ENCODE assay signal across 20 cellular contexts in genomic region chr4:88415982-88416381, GRCh38. TPM values are rescaled to one million over a fixed set of nuclear protein-coding genes. Genes with fewer than 3 reads are reported as not detected.
DNase-seq lines count a peak whose midpoint lies in the region; ATAC-seq and TF ChIP-seq lines count a peak whose summit lies in the region.
"Had no signal": no experiment of that assay in that cellular context is flagged by ENCODE, and none has a peak within 500 bp of the region (broad histone marks: within the 10 kb centered on the region; RNA-seq: fewer than 3 reads in every experiment).

No MANE protein-coding gene starts in this region.

- no peaks in the 10 kb centered on the region for H3K9me3 Mint-ChIP-seq in activated naive CD8-positive, alpha-beta T cell treated with anti-CD3 and anti-CD28 coated beads, Interleukin-2, amount 10 ng/mL, durations not matched to agents 7 days and 5 days
- no peaks in the 10 kb centered on the region for H3K9me3 Mint-ChIP-seq in activated naive CD8-positive, alpha-beta T cell treated with anti-CD3 and anti-CD28 coated beads for 36 hours
- H3K9me3 Mint-ChIP-seq: CD14-positive monocyte; CD4-positive, alpha-beta T cell; CD8-positive, alpha-beta memory T cell had no signal

- in situ Hi-C loops in transverse colon (cut with MboI; ENCODE audit: low pct_ligation_motif_present in 1 of 4, low pct_unique_long_range_greater_than_20kb in 1 of 4, low sequenced_read_pairs in 3 of 4): no loop called here

- no peak for TF ChIP-seq CTCF in transverse colon (IDR thresholded peaks at IDR 0.05)

- peaks cover 0 to 3% (median 0%) of the 10 kb centered on the region in 4 donors for H3K4me1 ChIP-seq in transverse colon
- H3K4me1 ChIP-seq: A549; BE2C; BLaER1 treated with 17β-estradiol and CSF1 and Interleukin-3, amounts not matched to agents 10 nM and 100 nM had no signal

- peak overlapping the region in 1 of 4 donors; percentile 21 for H3K27ac ChIP-seq in transverse colon
- H3K27ac ChIP-seq: A549; BLaER1 treated with 17β-estradiol and CSF1 and Interleukin-3, amounts not matched to agents 10 nM and 100 nM; GM23248 had no signal

- no peaks in the 10 kb centered on the region for H3K27me3 ChIP-seq in transverse colon
- H3K27me3 ChIP-seq: BLaER1 treated with 17β-estradiol and CSF1 and Interleukin-3, amounts not matched to agents 10 nM and 100 nM had no signal

- H3K36me3 ChIP-seq in transverse colon: no peaks in the 10 kb centered on the region
- H3K36me3 ChIP-seq: BE2C had no signal

- H3K27me3 Mint-ChIP-seq in activated naive CD8-positive, alpha-beta T cell treated with anti-CD3 and anti-CD28 coated beads, Interleukin-2, amount 10 ng/mL, durations not matched to agents 7 days and 5 days: no peaks in the 10 kb centered on the region
- no peaks in the 10 kb centered on the region for H3K27me3 Mint-ChIP-seq in activated naive CD8-positive, alpha-beta T cell treated with anti-CD3 and anti-CD28 coated beads for 36 hours
- H3K27me3 Mint-ChIP-seq: CD4-positive, alpha-beta T cell; CD8-positive, alpha-beta memory T cell had no signal

- H3K4me1 Mint-ChIP-seq in activated naive CD8-positive, alpha-beta T cell treated with anti-CD3 and anti-CD28 coated beads, Interleukin-2, amount 10 ng/mL, durations not matched to agents 7 days and 5 days: peaks cover 6% of the 10 kb centered on the region
- H3K4me1 Mint-ChIP-seq in activated naive CD8-positive, alpha-beta T cell treated with anti-CD3 and anti-CD28 coated beads for 36 hours: peaks cover 9% of the 10 kb centered on the region

- TF ChIP-seq EP300 in transverse colon (IDR thresholded peaks at IDR 0.05; ENCODE audit: low read depth): no peak

- intact Hi-C loops in left colon (cut with DNase I, micrococcal nuclease): no loop called here
- intact Hi-C loops in transverse colon (cut with DNase I; ENCODE audit: low total_unique reads): no loop called here

- no peak overlapping the region for H3K4me3 Mint-ChIP-seq in activated naive CD8-positive, alpha-beta T cell treated with anti-CD3 and anti-CD28 coated beads, Interleukin-2, amount 10 ng/mL, durations not matched to agents 7 days and 5 days
- no peak overlapping the region for H3K4me3 Mint-ChIP-seq in activated naive CD8-positive, alpha-beta T cell treated with anti-CD3 and anti-CD28 coated beads for 36 hours
- H3K4me3 Mint-ChIP-seq: CD14-positive monocyte; CD4-positive, alpha-beta T cell; CD8-positive, alpha-beta memory T cell had no signal

- POLR2A ChIA-PET in activated naive CD8-positive, alpha-beta T cell treated with anti-CD3 and anti-CD28 coated beads, Interleukin-2, amount 10 ng/mL, durations not matched to agents 7 days and 5 days (lab: Charles Lee): no interaction called here

- H3K4me3 ChIP-seq in transverse colon: no peak overlapping the region
- H3K4me3 ChIP-seq: A549; BLaER1 treated with 17β-estradiol and CSF1 and Interleukin-3, amounts not matched to agents 10 nM and 100 nM; GM23248 had no signal

- no peak for DNase-seq in activated naive CD8-positive, alpha-beta T cell treated with anti-CD3 and anti-CD28 coated beads, Interleukin-2, amount 10 ng/mL, durations not matched to agents 7 days and 5 days
- DNase-seq in activated naive CD8-positive, alpha-beta T cell treated with anti-CD3 and anti-CD28 coated beads for 36 hours: no peak
- DNase-seq in left colon (no peak), transverse colon (peak; percentile 10), NCI-H69 (lab: John Stamatoyannopoulos, UW) (no peak)
- DNase-seq: 8988T; ACHN; AML-193; BE2C; CD4-positive, alpha-beta T cell; CD8-positive, alpha-beta memory T cell; DMS 273 treated with DMSO at 0.1 percent for 48 hours; DND-41; GM23248; H7; HCEC 1CT had no signal

- H3K36me3 Mint-ChIP-seq in activated naive CD8-positive, alpha-beta T cell treated with anti-CD3 and anti-CD28 coated beads, Interleukin-2, amount 10 ng/mL, durations not matched to agents 7 days and 5 days: peaks cover 56% of the 10 kb centered on the region
- H3K36me3 Mint-ChIP-seq in activated naive CD8-positive, alpha-beta T cell treated with anti-CD3 and anti-CD28 coated beads for 36 hours: peaks cover 2% of the 10 kb centered on the region

- peak overlapping the region; percentile 1 for H3K27ac Mint-ChIP-seq in activated naive CD8-positive, alpha-beta T cell treated with anti-CD3 and anti-CD28 coated beads, Interleukin-2, amount 10 ng/mL, durations not matched to agents 7 days and 5 days
- H3K27ac Mint-ChIP-seq in activated naive CD8-positive, alpha-beta T cell treated with anti-CD3 and anti-CD28 coated beads for 36 hours: no peak overlapping the region
- H3K27ac Mint-ChIP-seq: CD14-positive monocyte; CD4-positive, alpha-beta T cell had no signal

- WGBS in transverse colon (ENCODE audit: low coverage in 1 of 2), 2 donors: 48 to 63% methylated on average over 2 of the region's 2 CpGs

- TF ChIP-seq POLR2A in transverse colon (IDR thresholded peaks at IDR 0.05): no peak

- H3K9me3 ChIP-seq in transverse colon: no peaks in the 10 kb centered on the region
- H3K9me3 ChIP-seq: A549; BE2C; BLaER1 treated with 17β-estradiol and CSF1 and Interleukin-3, amounts not matched to agents 10 nM and 100 nM had no signal

- no peak for ATAC-seq in activated naive CD8-positive, alpha-beta T cell treated with anti-CD3 and anti-CD28 coated beads, Interleukin-2, amount 10 ng/mL, durations not matched to agents 7 days and 5 days (ENCODE audit: low read depth)
- ATAC-seq in left colon (peak; percentile 99), HG02642 (IDR thresholded peaks at IDR 0.05; ENCODE audit: poor library complexity, unreplicated experiment) (no peak)
- ATAC-seq: A549 had no signal

RNA-seq across cellular contexts. Expression of gene HERC6, which starts 37.3 kb away (rescaled TPM):
- total RNA-seq in activated naive CD8-positive, alpha-beta T cell treated with anti-CD3 and anti-CD28 coated beads, Interleukin-2, amount 10 ng/mL, durations not matched to agents 7 days and 5 days: 10 to 100 TPM; 36.0 to 36.5 TPM
- 1 to 10 TPM; 6.4 to 6.6 TPM for total RNA-seq in activated naive CD8-positive, alpha-beta T cell treated with anti-CD3 and anti-CD28 coated beads for 36 hours
- total RNA-seq in left colon: 1 to 10 TPM; 7.5 to 8.9 TPM
- 10 to 100 TPM in 1 of 4 donors, 1 to 10 TPM in 3; 3.2 to 15.2 (median 5.8) TPM for total RNA-seq in transverse colon

RNA-seq across cellular contexts. Expression of gene HERC5, which starts 40.9 kb away (rescaled TPM):
- total RNA-seq in activated naive CD8-positive, alpha-beta T cell treated with anti-CD3 and anti-CD28 coated beads, Interleukin-2, amount 10 ng/mL, durations not matched to agents 7 days and 5 days: 10 to 100 TPM; 44.8 to 46.5 TPM
- 10 to 100 TPM; 10.7 to 12.2 TPM for total RNA-seq in activated naive CD8-positive, alpha-beta T cell treated with anti-CD3 and anti-CD28 coated beads for 36 hours
- total RNA-seq in left colon: 1 to 10 TPM in 1 of 2 donors, under 1 TPM in 1; 0.98 to 1.7 TPM
- total RNA-seq in transverse colon: 1 to 10 TPM in 3 of 4 donors, not detected in 1; 1.5 to 4.0 (median 1.5) TPM
